Comparison of ENCODE assay signal across 9 cellular contexts in genomic region chr12:77010637-77011548, GRCh38. TPM values are rescaled to one million over a fixed set of nuclear protein-coding genes. Genes with fewer than 3 reads are reported as not detected.
DNase-seq lines count a peak whose midpoint lies in the region; ATAC-seq and TF ChIP-seq lines count a peak whose summit lies in the region.
"Had no signal": no experiment of that assay in that cellular context is flagged by ENCODE, and none has a peak within 500 bp of the region (broad histone marks: within the 10 kb centered on the region; RNA-seq: fewer than 3 reads in every experiment).

No MANE protein-coding gene starts in this region.

- no peak overlapping the region for H3K4me3 ChIP-seq in Caco-2 (ENCODE audit: low read depth, low read length)

- POLR2A ChIA-PET in Caco-2 (lab: Charles Lee) = interaction anchor here (1.1 kb wide), 1 partner anchor 10 kb away, joined by 4 read pairs; no protein-coding TSS in a partner anchor
- POLR2A ChIA-PET in activated CD4-positive, alpha-beta memory T cell treated with anti-CD3 and anti-CD28 coated beads for 36 hours (lab: Charles Lee) = no interaction called here

- peak; percentile 85 to 95 for TF ChIP-seq CTCF in Caco-2 (IDR thresholded peaks at IDR 0.05; ENCODE audit: insufficient read depth in 1 of 2, low read depth in 1 of 2, low read length in 1 of 2, severe bottlenecking in 1 of 2, unreplicated experiment in 1 of 2)

- intact Hi-C loops in Caco-2 (cut with micrococcal nuclease; ENCODE audit: unreplicated experiment) = loop anchor here (1.0 to 2.0 kb wide), 5 partner anchors 10 to 390 kb away; partner anchors contain the start of gene CSRP2
- intact Hi-C loops in activated CD4-positive, alpha-beta memory T cell treated with anti-CD3 and anti-CD28 coated beads for 36 hours (cut with micrococcal nuclease) = loop anchor here (1.0 to 10.0 kb wide), 2 partner anchors 216 to 390 kb away; no protein-coding TSS in a partner anchor

- H3K27ac Mint-ChIP-seq in Caco-2 (ENCODE audit: unreplicated experiment) (no peak overlapping the region), memory B cell (no peak overlapping the region)
- H3K27ac Mint-ChIP-seq in activated CD4-positive, alpha-beta memory T cell treated with anti-CD3 and anti-CD28 coated beads for 36 hours = no peak overlapping the region
- H3K27ac Mint-ChIP-seq: dendritic cell treated with granulocyte-macrophage colony-stimulating factor and Interleukin-4, amounts not matched to agents 40 ng/mL and 50 ng/mL, for 4 days had no signal

- DNase-seq in Caco-2 (peak; percentile 71 to 76), NCI-H748 (lab: John Stamatoyannopoulos, UW; ENCODE audit: unreplicated experiment) (peak; percentile 95), memory B cell (ENCODE audit: low spot score in 2 of 2) (peak; percentile 39 to 49)
- DNase-seq in activated CD4-positive, alpha-beta memory T cell treated with anti-CD3 and anti-CD28 coated beads for 36 hours = peak; percentile 78
- peak; percentile 36 for DNase-seq in effector CD4-positive, alpha-beta T cell
- peak; percentile 17 to 27 for DNase-seq in stimulated activated CD8-positive, alpha-beta memory T cell treated with anti-CD3 and anti-CD28 coated beads, Interleukin-15, amount 100 ng/mL, for 4 hours (ENCODE audit: low read depth in 2 of 2)

- H3K9me3 Mint-ChIP-seq in Caco-2 (ENCODE audit: unreplicated experiment) (no peaks in the 10 kb centered on the region), memory B cell (no peaks in the 10 kb centered on the region)
- no peaks in the 10 kb centered on the region for H3K9me3 Mint-ChIP-seq in activated CD4-positive, alpha-beta memory T cell treated with anti-CD3 and anti-CD28 coated beads for 36 hours
- H3K9me3 Mint-ChIP-seq: dendritic cell treated with granulocyte-macrophage colony-stimulating factor and Interleukin-4, amounts not matched to agents 40 ng/mL and 50 ng/mL, for 4 days had no signal

- H3K4me1 ChIP-seq in Caco-2 = no peaks in the 10 kb centered on the region

- peaks cover 2% of the 10 kb centered on the region for H3K27me3 Mint-ChIP-seq in Caco-2 (ENCODE audit: insufficient read depth, unreplicated experiment)
- H3K27me3 Mint-ChIP-seq in activated CD4-positive, alpha-beta memory T cell treated with anti-CD3 and anti-CD28 coated beads for 36 hours = peaks cover 16% of the 10 kb centered on the region
- H3K27me3 Mint-ChIP-seq in memory B cell = peaks cover 6% of the 10 kb centered on the region
- H3K27me3 Mint-ChIP-seq: dendritic cell treated with granulocyte-macrophage colony-stimulating factor and Interleukin-4, amounts not matched to agents 40 ng/mL and 50 ng/mL, for 4 days had no signal

- no peaks in the 10 kb centered on the region for H3K27me3 ChIP-seq in Caco-2 (replicated peaks; ENCODE audit: control insufficient read depth, insufficient read depth, low read length)

- H3K36me3 ChIP-seq in Caco-2 (ENCODE audit: control insufficient read depth, insufficient read depth, low read length) = no peaks in the 10 kb centered on the region

- H3K4me3 Mint-ChIP-seq in Caco-2 (ENCODE audit: unreplicated experiment) = no peak overlapping the region
- no peak overlapping the region for H3K4me3 Mint-ChIP-seq in activated CD4-positive, alpha-beta memory T cell treated with anti-CD3 and anti-CD28 coated beads for 36 hours
- no peak overlapping the region for H3K4me3 Mint-ChIP-seq in memory B cell
- H3K4me3 Mint-ChIP-seq: dendritic cell treated with granulocyte-macrophage colony-stimulating factor and Interleukin-4, amounts not matched to agents 40 ng/mL and 50 ng/mL, for 4 days had no signal

- no peaks in the 10 kb centered on the region for H3K36me3 Mint-ChIP-seq in Caco-2 (ENCODE audit: insufficient read depth, unreplicated experiment)
- H3K36me3 Mint-ChIP-seq in activated CD4-positive, alpha-beta memory T cell treated with anti-CD3 and anti-CD28 coated beads for 36 hours = no peaks in the 10 kb centered on the region
- no peaks in the 10 kb centered on the region for H3K36me3 Mint-ChIP-seq in memory B cell

- no peaks in the 10 kb centered on the region for H3K9me3 ChIP-seq in Caco-2

- H3K4me1 Mint-ChIP-seq in Caco-2 (ENCODE audit: low read depth, unreplicated experiment) (peaks cover 6% of the 10 kb centered on the region), memory B cell (peaks cover 2% of the 10 kb centered on the region)
- peaks cover 3% of the 10 kb centered on the region for H3K4me1 Mint-ChIP-seq in activated CD4-positive, alpha-beta memory T cell treated with anti-CD3 and anti-CD28 coated beads for 36 hours (ENCODE audit: low read depth)

- ATAC-seq in GM19468 (IDR thresholded peaks at IDR 0.05; ENCODE audit: extremely low read depth, unreplicated experiment) (peak; percentile 78), HG03571 (IDR thresholded peaks at IDR 0.05; ENCODE audit: unreplicated experiment) (peak; percentile 96), memory B cell (ENCODE audit: low read depth) (peak; percentile 76)

- CTCF ChIA-PET in Caco-2 (lab: Charles Lee) = interaction anchor here (0.6 to 1.5 kb wide), 17 partner anchors 9 to 389 kb away, joined by 3 to 40 read pairs (median 4); partner anchors contain the start of gene CSRP2
- CTCF ChIA-PET in activated CD4-positive, alpha-beta memory T cell treated with anti-CD3 and anti-CD28 coated beads for 36 hours (lab: Charles Lee) = interaction anchor here (0.6 to 4.2 kb wide), 46 partner anchors 9 to 1020 kb away, joined by 3 to 56 read pairs (median 4); no protein-coding TSS in a partner anchor

- no TSS peak for BruUV-seq in Caco-2 (replicated peaks; lab: Mats Ljungman, UMichigan)

RNA-seq across cellular contexts. Expression of gene E2F7, which starts 54.5 kb away (rescaled TPM):
- 11.4 and 11.6 TPM in 2 replicates for total RNA-seq in Caco-2 (2022)
- 1 to 10 TPM; 5.8 to 6.0 TPM for total RNA-seq in activated CD4-positive, alpha-beta memory T cell treated with anti-CD3 and anti-CD28 coated beads for 36 hours

Comparison
In these comparisons a context has a peak if more than half of its experiments do, and no peak if none do; other contexts are left out.
1. DNase-seq: peak in every context shown above with its lines; median percentile 95 in NCI-H748; 78 in activated CD4-positive, alpha-beta memory T cell treated with anti-CD3 and anti-CD28 coated beads for 36 hours; 74 in Caco-2; 44 in memory B cell; 36 in effector CD4-positive, alpha-beta T cell; 22 in stimulated activated CD8-positive, alpha-beta memory T cell treated with anti-CD3 and anti-CD28 coated beads, Interleukin-15, amount 100 ng/mL, for 4 hours.